22 cellular contexts compared by ENCODE assay signal in genomic region chr15:82060817-82061216, GRCh38. TPM values are rescaled to one million over a fixed set of nuclear protein-coding genes. Genes with fewer than 3 reads are reported as not detected.
"Had no signal": no experiment of that assay in that cellular context is flagged by ENCODE, and none has a peak within 500 bp of the region (broad histone marks: within the 10 kb centered on the region; RNA-seq: fewer than 3 reads in every experiment).

No MANE protein-coding gene starts in this region.

- FAIRE-seq: HepG2 had no signal

- H3K4me2 ChIP-seq: PC-9 had no signal

- H3K4me1 ChIP-seq: Peyer's patch had no signal

- H3K9me3 ChIP-seq: Peyer's patch, SJSA1 had no signal

- DNase-seq: IMR-90; Karpas-422; KG1; MG63; NCI-H1092 treated with DMSO at 0.1 percent for 48 hours; NCI-H187; NCI-H2029; NCI-H2081 treated with DMSO at 0.1 percent for 48 hours; NCI-H226; NCI-H446; NCI-H510A; NCI-H524 treated with DMSO at 0.1 percent for 48 hours; NCI-H774; NK-92 treated with Interleukin-12 subunit alpha and Interleukin-12 subunit beta, amount 100 ng/mL, for 24 hours; OCI-M1; PC-9; Peyer's patch; Right ventricle myocardium superior; SIG-M5 had no signal

- H3K27me3 ChIP-seq: Peyer's patch, SJSA1 had no signal

- H3K36me3 ChIP-seq: MG63, Peyer's patch, SJSA1 had no signal

- H3K4me3 ChIP-seq: MG63, PC-9, Peyer's patch, SJSA1, SK-N-MC had no signal

- ATAC-seq: HepG2 had no signal

- H3K27ac ChIP-seq: PC-9, Peyer's patch, SJSA1, SK-N-MC had no signal

- H2AFZ ChIP-seq: PC-9 had no signal

RNA-seq across cellular contexts. Expression of gene MEX3B, which starts 15.0 kb away (rescaled TPM):
- total RNA-seq: PC-9 had no signal
